In genomic region chr12:10368206-10369171, GRCh38 we compare ENCODE assay signal across 16 cellular contexts.
A peak's percentile ranks its signal among the peaks of the same experiment; 100 is the strongest.
DNase-seq lines count a peak whose midpoint lies in the region; ATAC-seq and TF ChIP-seq lines count a peak whose summit lies in the region.
"Had no signal": no experiment of that assay in that cellular context is flagged by ENCODE, and none has a peak within 500 bp of the region (broad histone marks: within the 10 kb centered on the region; RNA-seq: fewer than 3 reads in every experiment).

No MANE protein-coding gene starts in this region.

- H3K9ac ChIP-seq in OCI-LY3 (ENCODE audit: low read length) (peak overlapping the region; percentile 39; the same call in 1 of the 2 replicates), adipocyte (ENCODE audit: low read length) (peak overlapping the region; percentile 34)

- H3K27ac ChIP-seq in OCI-LY3 (ENCODE audit: low read length) (peak overlapping the region; percentile 95), brain microvascular endothelial cell (no peak overlapping the region)

- H3K27me3 ChIP-seq in OCI-LY3 (ENCODE audit: low read depth, low read length): no peaks in the 10 kb centered on the region
- H3K27me3 ChIP-seq in adipocyte (replicated peaks; ENCODE audit: control insufficient read depth, insufficient read depth, low read length): no peaks in the 10 kb centered on the region
- H3K27me3 ChIP-seq in brain microvascular endothelial cell (replicated peaks): no peaks in the 10 kb centered on the region
- H3K27me3 ChIP-seq: esophagus muscularis mucosa had no signal

- TF ChIP-seq CTCF in OCI-LY3 (IDR thresholded peaks at IDR 0.05; ENCODE audit: low read depth, low read length) (no peak), brain microvascular endothelial cell (IDR thresholded peaks at IDR 0.05; ENCODE audit: low read depth, low read length, missing control alignments) (no peak)

- peak overlapping the region; percentile 47; the same call in 1 of the 2 replicates for H2AFZ ChIP-seq in OCI-LY3 (ENCODE audit: low read depth, low read length)

- in situ Hi-C loops in brain microvascular endothelial cell (cut with HindIII; ENCODE audit: low pct_ligation_motif_present, low sequenced_read_pairs): no loop called here

- no peak for ATAC-seq in memory B cell (ENCODE audit: low read depth)
- ATAC-seq in stimulated activated naive CD8-positive, alpha-beta T cell treated with anti-CD3 and anti-CD28 coated beads, Interleukin-15, amount 100 ng/mL, for 72 hours: no peak
- ATAC-seq in GM18909 (IDR thresholded peaks at IDR 0.05; ENCODE audit: poor library complexity, unreplicated experiment): no peak
- no peak for ATAC-seq in HG03159 (IDR thresholded peaks at IDR 0.05; ENCODE audit: unreplicated experiment)

- H3K36me3 Mint-ChIP-seq in memory B cell: peaks cover 13% of the 10 kb centered on the region

- H3K9me3 Mint-ChIP-seq in memory B cell: peaks cover 4% of the 10 kb centered on the region
- H3K9me3 Mint-ChIP-seq in stimulated activated naive CD8-positive, alpha-beta T cell treated with anti-CD3 and anti-CD28 coated beads, Interleukin-15, amount 100 ng/mL, for 72 hours: peaks cover 4 to 8% of the 10 kb centered on the region in 2 donors
- H3K9me3 Mint-ChIP-seq: activated naive CD4-positive, alpha-beta T cell treated with anti-CD3 and anti-CD28 coated beads, Interleukin-2, amount 50 U/mL, for 24 hours; HFFc6 had no signal

- H3K4me2 ChIP-seq in OCI-LY3 (ENCODE audit: low read length): peak overlapping the region; percentile 57

- H3K36me3 ChIP-seq in OCI-LY3 (replicated peaks; ENCODE audit: low read depth, low read length): no peaks in the 10 kb centered on the region
- H3K36me3 ChIP-seq in adipocyte (ENCODE audit: control insufficient read depth, insufficient read depth, low read length, severe bottlenecking): no peaks in the 10 kb centered on the region
- H3K36me3 ChIP-seq in brain microvascular endothelial cell (replicated peaks): no peaks in the 10 kb centered on the region
- H3K36me3 ChIP-seq: esophagus muscularis mucosa had no signal

- no peaks in the 10 kb centered on the region for H3K27me3 Mint-ChIP-seq in memory B cell
- H3K27me3 Mint-ChIP-seq in stimulated activated naive CD8-positive, alpha-beta T cell treated with anti-CD3 and anti-CD28 coated beads, Interleukin-15, amount 100 ng/mL, for 72 hours: no peaks in the 10 kb centered on the region
- H3K27me3 Mint-ChIP-seq: activated naive CD4-positive, alpha-beta T cell treated with anti-CD3 and anti-CD28 coated beads, Interleukin-2, amount 50 U/mL, for 24 hours had no signal

- DNase-seq in adipocyte (ENCODE audit: low read depth) (no peak), memory B cell (ENCODE audit: low spot score in 2 of 2) (no peak), brain microvascular endothelial cell (no peak)
- no peak for DNase-seq in stimulated activated naive CD8-positive, alpha-beta T cell treated with anti-CD3 and anti-CD28 coated beads, Interleukin-15, amount 100 ng/mL, for 72 hours
- DNase-seq: activated CD4-positive, alpha-beta memory T cell treated with anti-CD3 and anti-CD28 coated beads, Interleukin-2, amount 10 ng/mL, durations not matched to agents 7 days and 5 days; COR-L47; GF-D8; HFFc6; mammary epithelial cell; NCI-H187; NCI-H526 had no signal

- no peaks in the 10 kb centered on the region for H3K9me3 ChIP-seq in OCI-LY3 (ENCODE audit: insufficient read depth, low read length)
- peaks cover 6% of the 10 kb centered on the region for H3K9me3 ChIP-seq in adipocyte (ENCODE audit: control insufficient read depth, low read length)
- H3K9me3 ChIP-seq: esophagus muscularis mucosa had no signal

- peak overlapping the region; percentile 12; the same call in 1 of the 2 replicates for H3K4me3 ChIP-seq in OCI-LY3 (ENCODE audit: low read length)
- H3K4me3 ChIP-seq in adipocyte (ENCODE audit: low read length): peak overlapping the region; percentile 40
- no peak overlapping the region for H3K4me3 ChIP-seq in brain microvascular endothelial cell (ENCODE audit: low read depth, low read length)
- H3K4me3 ChIP-seq: esophagus muscularis mucosa had no signal

- H3K27ac Mint-ChIP-seq in memory B cell: peak overlapping the region; percentile 33
- peak overlapping the region; percentile 50 to 71 for H3K27ac Mint-ChIP-seq in stimulated activated naive CD8-positive, alpha-beta T cell treated with anti-CD3 and anti-CD28 coated beads, Interleukin-15, amount 100 ng/mL, for 72 hours
- H3K27ac Mint-ChIP-seq: activated CD4-positive, alpha-beta memory T cell treated with anti-CD3 and anti-CD28 coated beads, Interleukin-2, amount 10 ng/mL, durations not matched to agents 7 days and 5 days; activated naive CD4-positive, alpha-beta T cell treated with anti-CD3 and anti-CD28 coated beads, Interleukin-2, amount 50 U/mL, for 24 hours; HFFc6 had no signal

- no peak overlapping the region for H3K4me3 Mint-ChIP-seq in memory B cell
- peak overlapping the region; percentile 60 to 79 for H3K4me3 Mint-ChIP-seq in stimulated activated naive CD8-positive, alpha-beta T cell treated with anti-CD3 and anti-CD28 coated beads, Interleukin-15, amount 100 ng/mL, for 72 hours
- H3K4me3 Mint-ChIP-seq: activated CD4-positive, alpha-beta memory T cell treated with anti-CD3 and anti-CD28 coated beads, Interleukin-2, amount 10 ng/mL, durations not matched to agents 7 days and 5 days; activated naive CD4-positive, alpha-beta T cell treated with anti-CD3 and anti-CD28 coated beads, Interleukin-2, amount 50 U/mL, for 24 hours; HFFc6 had no signal

- peaks cover 9% of the 10 kb centered on the region for H3K4me1 Mint-ChIP-seq in memory B cell
- H3K4me1 Mint-ChIP-seq in stimulated activated naive CD8-positive, alpha-beta T cell treated with anti-CD3 and anti-CD28 coated beads, Interleukin-15, amount 100 ng/mL, for 72 hours: peaks cover 57% of the 10 kb centered on the region

- H3K4me1 ChIP-seq in OCI-LY3 (ENCODE audit: low read length) (peaks cover 63% of the 10 kb centered on the region), adipocyte (ENCODE audit: control insufficient read depth, insufficient read depth, low read length) (peaks cover 25% of the 10 kb centered on the region)

- H4K20me1 ChIP-seq in OCI-LY3 (ENCODE audit: insufficient read depth, low read length): no peaks in the 10 kb centered on the region

- H3K79me2 ChIP-seq in OCI-LY3 (ENCODE audit: low read length): no peaks in the 10 kb centered on the region
